9 cellular contexts compared by ENCODE assay signal in genomic region chr12:6603095-6603567, GRCh38. TPM values are rescaled to one million over a fixed set of nuclear protein-coding genes. Genes with fewer than 3 reads are reported as not detected.
DNase-seq lines count a peak whose midpoint lies in the region; FAIRE-seq and TF ChIP-seq lines count a peak whose summit lies in the region.
"Had no signal": no experiment of that assay in that cellular context is flagged by ENCODE, and none has a peak within 500 bp of the region (broad histone marks: within the 10 kb centered on the region; RNA-seq: fewer than 3 reads in every experiment).

No MANE protein-coding gene starts in this region.

- H3K27me3 ChIP-seq in keratinocyte (ENCODE audit: control insufficient read depth, extremely low read depth, insufficient read depth, low read length): no peaks in the 10 kb centered on the region
- H3K27me3 ChIP-seq in testis: no peaks in the 10 kb centered on the region

- H3K36me3 ChIP-seq in keratinocyte (ENCODE audit: control insufficient read depth in 2 of 2, extremely low read depth in 1 of 2, insufficient read depth in 2 of 2, low read length in 2 of 2): peaks cover 32 to 36% of the 10 kb centered on the region in 2 experiments
- H3K36me3 ChIP-seq in testis (ENCODE audit: low read depth, missing control alignments): no peaks in the 10 kb centered on the region

- H3K27ac Mint-ChIP-seq in progenitor cell of endocrine pancreas: no peak overlapping the region

- peaks cover 50% of the 10 kb centered on the region for H3K79me2 ChIP-seq in keratinocyte (ENCODE audit: control insufficient read depth, insufficient read depth, low read length)

- intact Hi-C loops in testis (cut with DNase I; ENCODE audit: low total_unique reads): loop anchor here (10.0 kb wide), 1 partner anchor 48 kb away; the partner anchor contains the start of gene IFFO1

- no peak overlapping the region for H2AFZ ChIP-seq in keratinocyte (ENCODE audit: control insufficient read depth, low read length)

- dilution Hi-C loops in keratinocyte (cut with MboI; ENCODE audit: extremely low pct_ligation_motif_present, low sequenced_read_pairs): no loop called here

- TF ChIP-seq CTCF in keratinocyte (optimal IDR thresholded peaks at IDR 0.05 in 1 of 3, IDR thresholded peaks at IDR 0.05 in 1 of 3, conservative IDR thresholded peaks at IDR 0.05 in 1 of 3; ENCODE audit: extremely low read depth in 1 of 3, insufficient read depth in 2 of 3, low read length in 3 of 3) (no peak), testis (IDR thresholded peaks at IDR 0.05) (no peak), progenitor cell of endocrine pancreas (IDR thresholded peaks at IDR 0.05; ENCODE audit: unreplicated experiment) (no peak)

- FAIRE-seq in keratinocyte (lab: Jason Lieb, UNC): no peak

- H4K20me1 ChIP-seq in keratinocyte (ENCODE audit: control insufficient read depth, extremely low read depth, insufficient read depth, low read length): no peaks in the 10 kb centered on the region

- H3K9me1 ChIP-seq in keratinocyte (ENCODE audit: control insufficient read depth, extremely low read depth, insufficient read depth, low read length): peaks cover 3% of the 10 kb centered on the region

- H3K4me1 ChIP-seq in keratinocyte (ENCODE audit: control insufficient read depth, extremely low read depth, insufficient read depth, low read length): peaks cover 32% of the 10 kb centered on the region
- peaks cover 39% of the 10 kb centered on the region for H3K4me1 ChIP-seq in testis

- no peaks in the 10 kb centered on the region for H3K9me3 ChIP-seq in keratinocyte (ENCODE audit: control insufficient read depth, low read depth, low read length)
- H3K9me3 ChIP-seq in testis: no peaks in the 10 kb centered on the region

- H3K9ac ChIP-seq in keratinocyte (ENCODE audit: control insufficient read depth, extremely low read depth, insufficient read depth, low read length): peak overlapping the region; percentile 18

- WGBS in testis, 2 donors: 21 to 47% methylated on average over 6 of the region's 6 CpGs

- no peaks in the 10 kb centered on the region for H3K9me3 Mint-ChIP-seq in progenitor cell of endocrine pancreas (ENCODE audit: low read depth)

- TF ChIP-seq POLR2A in testis (IDR thresholded peaks at IDR 0.05): no peak

- peak overlapping the region; percentile 54 for H3K4me2 ChIP-seq in keratinocyte (ENCODE audit: control insufficient read depth, extremely low read depth, insufficient read depth, low read depth, low read length)

- peak overlapping the region in 1 of 3 experiments; percentile 30 for H3K4me3 ChIP-seq in keratinocyte (ENCODE audit: control insufficient read depth in 2 of 3, extremely low read depth in 1 of 3, insufficient read depth in 2 of 3, low read depth in 1 of 3, low read length in 3 of 3)
- no peak overlapping the region for H3K4me3 ChIP-seq in testis

- no peaks in the 10 kb centered on the region for H3K27me3 Mint-ChIP-seq in progenitor cell of endocrine pancreas

- peaks cover 30% of the 10 kb centered on the region for H3K4me1 Mint-ChIP-seq in progenitor cell of endocrine pancreas (ENCODE audit: low read depth)

- H3K4me3 Mint-ChIP-seq in progenitor cell of endocrine pancreas (ENCODE audit: low read depth): no peak overlapping the region

- H3K36me3 Mint-ChIP-seq in progenitor cell of endocrine pancreas (ENCODE audit: insufficient read depth): peaks cover 40% of the 10 kb centered on the region

- DNase-seq in COLO668 (lab: John Stamatoyannopoulos, UW; ENCODE audit: unreplicated experiment): peak; percentile 19
- peak; percentile 99 for DNase-seq in NCI-H2171 (lab: John Stamatoyannopoulos, UW)
- peak; percentile 33 for DNase-seq in amniotic epithelial cell (ENCODE audit: low read depth)
- no peak for DNase-seq in keratinocyte (ENCODE audit: low read depth, low spot score)
- peak; percentile 43 for DNase-seq in testis
- DNase-seq in stimulated activated CD8-positive, alpha-beta memory T cell treated with anti-CD3 and anti-CD28 coated beads, Interleukin-4, amount 100 ng/mL, for 48 hours: no peak
- no peak for DNase-seq in progenitor cell of endocrine pancreas (ENCODE audit: low spot score, unreplicated experiment)
- DNase-seq in NCI-H446 treated with DMSO at 0.1 percent for 48 hours (lab: John Stamatoyannopoulos, UW): no peak

- no peak overlapping the region for H3K27ac ChIP-seq in keratinocyte (ENCODE audit: control insufficient read depth, insufficient read depth, low read length)
- H3K27ac ChIP-seq in testis: peak overlapping the region in 1 of 2 donors; percentile 41

RNA-seq across cellular contexts. Expression of gene CHD4, which starts 4.0 kb away (rescaled TPM):
- polyA plus RNA-seq in keratinocyte (79.7 to 93.1 TPM (median 81.2 TPM) in 3 replicates), testis (ENCODE audit: insufficient read depth, low read depth, low replicate concordance) (160 TPM)
- polyA plus RNA-seq in keratinocyte (2011; ENCODE audit: low read depth): 360 TPM
- 77.1 and 92.5 TPM in 2 replicates for polyA plus RNA-seq in keratinocyte (2011; cell fraction: cytosol; rRNA removed)
- polyA plus RNA-seq in keratinocyte (2011; cell fraction: nucleus; rRNA removed): 223 and 264 TPM in 2 replicates
- polyA plus RNA-seq in keratinocyte (2012; ENCODE audit: low replicate concordance): 101 and 119 TPM in 2 replicates
- polyA minus RNA-seq in keratinocyte: 180 to 319 TPM (median 235 TPM) in 3 replicates
- 112 TPM for polyA minus RNA-seq in keratinocyte (2011; cell fraction: cytosol; rRNA and poly(A)+ RNA removed)
- 108 and 190 TPM in 2 replicates for polyA minus RNA-seq in keratinocyte (2011; cell fraction: nucleus; rRNA and poly(A)+ RNA removed)
- total RNA-seq in testis (100 to 1,000 TPM; 314 to 328 TPM), progenitor cell of endocrine pancreas (370 and 406 TPM in 2 replicates)

RNA-seq across cellular contexts. Expression of gene LPAR5, which starts 32.6 kb away (rescaled TPM):
- polyA plus RNA-seq in keratinocyte: 6.7 to 11.7 TPM (median 8.3 TPM) in 3 replicates
- polyA plus RNA-seq in keratinocyte (2011; ENCODE audit: low read depth): 1.8 TPM
- 7.1 and 8.1 TPM in 2 replicates for polyA plus RNA-seq in keratinocyte (2011; cell fraction: cytosol; rRNA removed)
- 14.6 and 17.4 TPM in 2 replicates for polyA plus RNA-seq in keratinocyte (2011; cell fraction: nucleus; rRNA removed)
- 6.4 and 12.5 TPM in 2 replicates for polyA plus RNA-seq in keratinocyte (2012; ENCODE audit: low replicate concordance)
- polyA minus RNA-seq in keratinocyte: 8.7 to 32.0 TPM (median 9.3 TPM) in 3 replicates
- polyA minus RNA-seq in keratinocyte (2011; cell fraction: cytosol; rRNA and poly(A)+ RNA removed): 11.5 TPM
- 12.1 and 13.9 TPM in 2 replicates for polyA minus RNA-seq in keratinocyte (2011; cell fraction: nucleus; rRNA and poly(A)+ RNA removed)
- total RNA-seq in testis: 1 to 10 TPM; 1.5 to 2.4 TPM
- 3.1 TPM for polyA plus RNA-seq in testis (ENCODE audit: insufficient read depth, low read depth, low replicate concordance)
- total RNA-seq in progenitor cell of endocrine pancreas: 0.27 TPM in 1 of 2 replicates, not detected in the other
- total RNA-seq: glomerular endothelial cell had no signal

RNA-seq across cellular contexts. Expression of gene NOP2, which starts 35.0 kb away (rescaled TPM):
- 85.9 to 108 TPM (median 94.4 TPM) in 3 replicates for polyA plus RNA-seq in keratinocyte
- polyA plus RNA-seq in keratinocyte (2011; ENCODE audit: low read depth): 80.5 TPM
- polyA plus RNA-seq in keratinocyte (2011; cell fraction: cytosol; rRNA removed): 47.6 and 60.9 TPM in 2 replicates
- polyA plus RNA-seq in keratinocyte (2011; cell fraction: nucleus; rRNA removed): 204 and 213 TPM in 2 replicates
- 43.9 and 68.1 TPM in 2 replicates for polyA plus RNA-seq in keratinocyte (2012; ENCODE audit: low replicate concordance)
- 42.4 to 61.1 TPM (median 42.9 TPM) in 3 replicates for polyA minus RNA-seq in keratinocyte
- polyA minus RNA-seq in keratinocyte (2011; cell fraction: cytosol; rRNA and poly(A)+ RNA removed): 31.8 TPM
- polyA minus RNA-seq in keratinocyte (2011; cell fraction: nucleus; rRNA and poly(A)+ RNA removed): 46.1 and 59.3 TPM in 2 replicates
- total RNA-seq in testis: 10 to 100 TPM; 51.8 to 60.3 TPM
- 38.6 TPM for polyA plus RNA-seq in testis (ENCODE audit: insufficient read depth, low read depth, low replicate concordance)
- total RNA-seq in progenitor cell of endocrine pancreas: 95.9 and 96.0 TPM in 2 replicates

RNA-seq across cellular contexts. Expression of gene ACRBP, which starts 44.1 kb away (rescaled TPM):
- polyA plus RNA-seq in keratinocyte (0.07 to 0.21 TPM (median 0.09 TPM) in 3 replicates), testis (ENCODE audit: insufficient read depth, low read depth, low replicate concordance) (715 TPM)
- polyA plus RNA-seq in keratinocyte (2011; ENCODE audit: low read depth): 1.00 TPM
- polyA plus RNA-seq in keratinocyte (2011; cell fraction: cytosol; rRNA removed): 0.16 TPM in 1 of 2 replicates, not detected in the other
- polyA plus RNA-seq in keratinocyte (2011; cell fraction: nucleus; rRNA removed): 1.2 and 1.4 TPM in 2 replicates
- polyA plus RNA-seq in keratinocyte (2012; ENCODE audit: low replicate concordance): 1.6 TPM in 1 of 2 replicates, not detected in the other
- 0.76 TPM in 1 of 3 replicates, not detected in the others for polyA minus RNA-seq in keratinocyte
- polyA minus RNA-seq in keratinocyte (2011; cell fraction: cytosol; rRNA and poly(A)+ RNA removed): not detected
- polyA minus RNA-seq in keratinocyte (2011; cell fraction: nucleus; rRNA and poly(A)+ RNA removed): not detected in 2 replicates
- total RNA-seq in testis (100 to 1,000 TPM; 172 to 241 TPM), progenitor cell of endocrine pancreas (5.0 and 5.6 TPM in 2 replicates)

RNA-seq across cellular contexts. Expression of gene IFFO1, which starts 47.3 kb away (rescaled TPM):
- polyA plus RNA-seq in keratinocyte (0.67 to 1.0 TPM (median 0.75 TPM) in 3 replicates), testis (ENCODE audit: insufficient read depth, low read depth, low replicate concordance) (28.6 TPM)
- 0.12 TPM for polyA plus RNA-seq in keratinocyte (2011; ENCODE audit: low read depth)
- 0.28 and 0.70 TPM in 2 replicates for polyA plus RNA-seq in keratinocyte (2011; cell fraction: cytosol; rRNA removed)
- polyA plus RNA-seq in keratinocyte (2011; cell fraction: nucleus; rRNA removed): 1.0 and 1.3 TPM in 2 replicates
- 0.24 and 0.58 TPM in 2 replicates for polyA plus RNA-seq in keratinocyte (2012; ENCODE audit: low replicate concordance)
- polyA minus RNA-seq in keratinocyte: 0.30 to 0.80 TPM (median 0.53 TPM) in 3 replicates
- not detected for polyA minus RNA-seq in keratinocyte (2011; cell fraction: cytosol; rRNA and poly(A)+ RNA removed)
- polyA minus RNA-seq in keratinocyte (2011; cell fraction: nucleus; rRNA and poly(A)+ RNA removed): 0.62 and 0.84 TPM in 2 replicates
- total RNA-seq in testis (10 to 100 TPM; 40.6 to 43.4 TPM), progenitor cell of endocrine pancreas (21.7 and 22.3 TPM in 2 replicates)

Comparison
In these comparisons a context has a peak if more than half of its experiments do, and no peak if none do; other contexts are left out.
1. DNase-seq: peak in COLO668 (single experiment), NCI-H2171 (single experiment), amniotic epithelial cell (single experiment) and testis (single experiment); none in keratinocyte (single experiment), stimulated activated CD8-positive, alpha-beta memory T cell treated with anti-CD3 and anti-CD28 coated beads, Interleukin-4, amount 100 ng/mL, for 48 hours (single experiment), progenitor cell of endocrine pancreas (single experiment) and NCI-H446 treated with DMSO at 0.1 percent for 48 hours (single experiment).